15 cellular contexts compared by ENCODE assay signal in the genomic region with DNA sequence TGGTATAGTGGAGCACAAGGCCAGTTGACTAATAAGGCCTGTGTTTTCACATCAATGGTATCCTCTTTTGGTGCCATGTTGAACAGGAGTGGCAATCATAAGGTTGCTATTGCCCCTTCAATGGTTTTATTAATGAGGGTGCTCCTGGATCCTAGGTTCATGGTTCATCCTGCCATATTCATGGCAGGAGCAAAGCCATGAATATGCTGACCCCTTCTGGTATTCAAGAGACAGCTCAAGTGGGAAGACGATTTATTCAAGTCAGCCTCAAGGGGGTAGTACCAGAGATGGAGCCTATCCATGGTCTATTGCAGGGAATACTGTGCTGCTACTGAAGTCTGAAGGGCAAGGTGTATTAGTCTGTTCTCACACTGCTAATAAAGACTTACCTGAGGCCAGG. TPM values are rescaled to one million over a fixed set of nuclear protein-coding genes. Genes with fewer than 3 reads are reported as not detected.
A peak's percentile ranks its signal among the peaks of the same experiment; 100 is the strongest.
DNase-seq lines count a peak whose midpoint lies in the region; ATAC-seq and TF ChIP-seq lines count a peak whose summit lies in the region.
"Had no signal": no experiment of that assay in that cellular context is flagged by ENCODE, and none has a peak within 500 bp of the region (broad histone marks: within the 10 kb centered on the region; RNA-seq: fewer than 3 reads in every experiment).

No MANE protein-coding gene starts in this region.

- ATAC-seq in lower lobe of right lung: no peak
- ATAC-seq in GM19035 (IDR thresholded peaks at IDR 0.05; ENCODE audit: unreplicated experiment): no peak
- ATAC-seq: esophagus mucosa, Right ventricle myocardium inferior had no signal

- peak; percentile 11 for TF ChIP-seq CTCF in lower lobe of right lung (IDR thresholded peaks at IDR 0.05)

- no peaks in the 10 kb centered on the region for H3K9me3 ChIP-seq in lower lobe of right lung
- H3K9me3 ChIP-seq: MG63 had no signal

- intact Hi-C loops in lower lobe of right lung (cut with DNase I): loop anchor here (10.0 kb wide), 1 partner anchor 73 kb away; no protein-coding TSS in a partner anchor

- no peak overlapping the region for H3K27ac ChIP-seq in lower lobe of right lung

- no peaks in the 10 kb centered on the region for H3K4me1 ChIP-seq in lower lobe of right lung

- H3K4me3 ChIP-seq in lower lobe of right lung: no peak overlapping the region
- H3K4me3 ChIP-seq: MG63 had no signal

- DNase-seq in DMS153 (lab: John Stamatoyannopoulos, UW): peak; percentile 10
- DNase-seq in DMS153 treated with DMSO at 0.1 percent for 48 hours (lab: John Stamatoyannopoulos, UW; ENCODE audit: unreplicated experiment): no peak
- DNase-seq in Kasumi-1 (lab: John Stamatoyannopoulos, UW): peak; percentile 25 to 37
- DNase-seq in cerebellar cortex (ENCODE audit: low spot score): peak; percentile 5
- no peak for DNase-seq in lower lobe of right lung
- DNase-seq in C1 segment of cervical spinal cord (lab: John Stamatoyannopoulos, UW): no peak
- DNase-seq in epidermal melanocyte (ENCODE audit: insufficient read length, low spot score): no peak
- DNase-seq: MG63; midbrain; NCI-H446; posterior cingulate gyrus; stimulated activated CD8-positive, alpha-beta memory T cell treated with anti-CD3 and anti-CD28 coated beads, Interleukin-4, amount 100 ng/mL, for 48 hours had no signal

- H3K36me3 ChIP-seq in lower lobe of right lung: no peaks in the 10 kb centered on the region
- H3K36me3 ChIP-seq: MG63 had no signal

- no peaks in the 10 kb centered on the region for H3K27me3 ChIP-seq in lower lobe of right lung (ENCODE audit: low read depth)
- H3K27me3 ChIP-seq: MG63 had no signal

RNA-seq across cellular contexts. Expression of a gene that starts 2.6 kb away (rescaled TPM):
- 14.6 TPM for total RNA-seq in lower lobe of right lung

Comparison
In these comparisons a context has a peak if more than half of its experiments do, and no peak if none do; other contexts are left out.
1. DNase-seq: peak in DMS153 (single experiment), Kasumi-1 (2 of 2) and cerebellar cortex (single experiment); none in DMS153 treated with DMSO at 0.1 percent for 48 hours (single experiment), lower lobe of right lung (single experiment), C1 segment of cervical spinal cord (0 of 14) and epidermal melanocyte (single experiment).